In the genomic region with DNA sequence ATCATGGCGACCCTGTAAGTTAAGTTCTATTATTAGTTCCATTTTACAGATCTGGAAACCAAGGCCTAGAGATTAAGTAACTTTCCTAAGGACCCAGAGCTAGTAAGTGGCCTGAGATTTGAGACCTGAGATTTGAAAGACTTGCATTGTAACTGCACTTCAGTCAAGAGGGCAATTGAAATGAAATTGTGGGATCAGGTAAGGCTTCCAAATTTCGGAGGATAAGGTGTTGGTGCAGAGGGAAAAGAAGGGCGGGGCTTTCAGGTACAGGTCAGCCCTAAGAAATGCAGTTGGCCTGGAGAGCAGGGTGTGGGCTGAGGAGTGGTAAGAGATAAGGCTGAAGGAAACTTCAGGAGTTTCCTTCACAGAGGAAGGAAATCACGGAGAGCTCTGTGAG, we compare ENCODE assay signal across 13 cellular contexts. TPM values are rescaled to one million over a fixed set of nuclear protein-coding genes. Genes with fewer than 3 reads are reported as not detected.
DNase-seq lines count a peak whose midpoint lies in the region; FAIRE-seq and TF ChIP-seq lines count a peak whose summit lies in the region.
"Had no signal": no experiment of that assay in that cellular context is flagged by ENCODE, and none has a peak within 500 bp of the region (broad histone marks: within the 10 kb centered on the region; RNA-seq: fewer than 3 reads in every experiment).

No MANE protein-coding gene starts in this region.

- H3K9ac ChIP-seq in HUES6 (ENCODE audit: low read length), result no peak overlapping the region
- H3K9ac ChIP-seq in keratinocyte (ENCODE audit: control insufficient read depth, extremely low read depth, insufficient read depth, low read length), result peak overlapping the region; percentile 65

- H3K4me1 ChIP-seq in HUES6 (ENCODE audit: control insufficient read depth, insufficient read depth, low read length) (peaks cover 34% of the 10 kb centered on the region), keratinocyte (ENCODE audit: control insufficient read depth, extremely low read depth, insufficient read depth, low read length) (peaks cover 49% of the 10 kb centered on the region)

- H3K4me2 ChIP-seq in keratinocyte (ENCODE audit: control insufficient read depth, extremely low read depth, insufficient read depth, low read depth, low read length), result peak overlapping the region; percentile 82

- no peak for TF ChIP-seq CTCF in keratinocyte (optimal IDR thresholded peaks at IDR 0.05 in 1 of 3, IDR thresholded peaks at IDR 0.05 in 1 of 3, conservative IDR thresholded peaks at IDR 0.05 in 1 of 3; ENCODE audit: extremely low read depth in 1 of 3, insufficient read depth in 2 of 3, low read length in 3 of 3)

- dilution Hi-C loops in keratinocyte (cut with MboI; ENCODE audit: extremely low pct_ligation_motif_present, low sequenced_read_pairs), result no loop called here

- no peaks in the 10 kb centered on the region for H4K20me1 ChIP-seq in keratinocyte (ENCODE audit: control insufficient read depth, extremely low read depth, insufficient read depth, low read length)

- H3K36me3 ChIP-seq in HUES6 (ENCODE audit: control insufficient read depth, insufficient read depth, low read length) (peaks cover 4% of the 10 kb centered on the region; the same call in 1 of the 2 replicates), keratinocyte (ENCODE audit: control insufficient read depth in 2 of 2, extremely low read depth in 1 of 2, insufficient read depth in 2 of 2, low read length in 2 of 2) (peaks cover 0 to 3% of the 10 kb centered on the region in 2 experiments)
- H3K36me3 ChIP-seq: WERI-Rb-1 had no signal

- H3K9me3 ChIP-seq in HUES6 (ENCODE audit: control insufficient read depth, insufficient read depth, low read depth, low read length), result peaks cover 3% of the 10 kb centered on the region
- no peaks in the 10 kb centered on the region for H3K9me3 ChIP-seq in keratinocyte (ENCODE audit: control insufficient read depth, low read depth, low read length)

- H3K9me1 ChIP-seq in keratinocyte (ENCODE audit: control insufficient read depth, extremely low read depth, insufficient read depth, low read length), result no peaks in the 10 kb centered on the region

- peak; percentile 44 for FAIRE-seq in keratinocyte (lab: Jason Lieb, UNC)
- FAIRE-seq: islet of Langerhans had no signal

- peak; percentile 17 for DNase-seq in amniotic epithelial cell (ENCODE audit: low read depth)
- DNase-seq in keratinocyte (ENCODE audit: low read depth, low spot score), result no peak
- DNase-seq in cortex of kidney (lab: John Stamatoyannopoulos, UW), result no peak
- DNase-seq in H4 (ENCODE audit: low spot score), result no peak
- no peak for DNase-seq in amygdala (lab: John Stamatoyannopoulos, UW)
- DNase-seq in SHP77 treated with DMSO at 0.1 percent for 48 hours (lab: John Stamatoyannopoulos, UW), result no peak
- DNase-seq: activated T-cell treated with anti-CD3 and anti-CD28 coated beads, Interleukin-2, amount 50 U/mL, for 24 hours; DMS 273 treated with DMSO at 0.1 percent for 48 hours; stimulated activated naive CD8-positive, alpha-beta T cell treated with anti-CD3 and anti-CD28 coated beads, Interleukin-15, amount 100 ng/mL, for 72 hours; WERI-Rb-1 had no signal

- no peak overlapping the region for H3K4me3 ChIP-seq in HUES6 (ENCODE audit: low read depth, low read length)
- peak overlapping the region in 2 of 3 experiments; percentile 40 to 49 for H3K4me3 ChIP-seq in keratinocyte (ENCODE audit: control insufficient read depth in 2 of 3, extremely low read depth in 1 of 3, insufficient read depth in 2 of 3, low read depth in 1 of 3, low read length in 3 of 3)
- no peak overlapping the region for H3K4me3 ChIP-seq in skin epidermis

- H3K27ac ChIP-seq in HUES6 (ENCODE audit: low read depth, low read length) (peak overlapping the region; percentile 26; the same call in 1 of the 2 replicates), keratinocyte (ENCODE audit: control insufficient read depth, insufficient read depth, low read length) (peak overlapping the region; percentile 83), skin epidermis (peak overlapping the region in 11 of 21 experiments; percentile 3 to 57 (median 31))

- H3K79me2 ChIP-seq in keratinocyte (ENCODE audit: control insufficient read depth, insufficient read depth, low read length), result no peaks in the 10 kb centered on the region

- no peak overlapping the region for H2AFZ ChIP-seq in keratinocyte (ENCODE audit: control insufficient read depth, low read length)

- H3K27me3 ChIP-seq in HUES6 (ENCODE audit: control insufficient read depth, insufficient read depth, low read length) (no peaks in the 10 kb centered on the region), keratinocyte (ENCODE audit: control insufficient read depth, extremely low read depth, insufficient read depth, low read length) (no peaks in the 10 kb centered on the region)

RNA-seq across cellular contexts. Expression of gene SLC16A1, which starts 51.2 kb away (rescaled TPM):
- 221 to 269 TPM (median 242 TPM) in 3 replicates for polyA plus RNA-seq in keratinocyte
- 66.2 TPM for polyA plus RNA-seq in keratinocyte (2011; ENCODE audit: low read depth)
- 29.6 and 51.5 TPM in 2 replicates for polyA plus RNA-seq in keratinocyte (2011; cell fraction: cytosol; rRNA removed)
- polyA plus RNA-seq in keratinocyte (2011; cell fraction: nucleus; rRNA removed), result 292 and 392 TPM in 2 replicates
- 114 and 178 TPM in 2 replicates for polyA plus RNA-seq in keratinocyte (2012; ENCODE audit: low replicate concordance)
- 315 to 729 TPM (median 646 TPM) in 3 replicates for polyA minus RNA-seq in keratinocyte
- polyA minus RNA-seq in keratinocyte (2011; cell fraction: cytosol; rRNA and poly(A)+ RNA removed), result 218 TPM
- polyA minus RNA-seq in keratinocyte (2011; cell fraction: nucleus; rRNA and poly(A)+ RNA removed), result 362 and 575 TPM in 2 replicates
- 59.6 and 67.3 TPM in 2 replicates for total RNA-seq in H4 (2014; rRNA removed; shearing (Covaris generic))

Comparison
In these comparisons a context has a peak if more than half of its experiments do, and no peak if none do; other contexts are left out.
1. H3K27ac ChIP-seq: peak in every context shown above with its lines; median percentile 83 in keratinocyte; 31 in skin epidermis; 26 in HUES6.
2. H3K4me3 ChIP-seq: peak in keratinocyte (2 of 3); none in HUES6 (single experiment) and skin epidermis (0 of 7).